ENCODE assay signal across 20 cellular contexts in the genomic region with DNA sequence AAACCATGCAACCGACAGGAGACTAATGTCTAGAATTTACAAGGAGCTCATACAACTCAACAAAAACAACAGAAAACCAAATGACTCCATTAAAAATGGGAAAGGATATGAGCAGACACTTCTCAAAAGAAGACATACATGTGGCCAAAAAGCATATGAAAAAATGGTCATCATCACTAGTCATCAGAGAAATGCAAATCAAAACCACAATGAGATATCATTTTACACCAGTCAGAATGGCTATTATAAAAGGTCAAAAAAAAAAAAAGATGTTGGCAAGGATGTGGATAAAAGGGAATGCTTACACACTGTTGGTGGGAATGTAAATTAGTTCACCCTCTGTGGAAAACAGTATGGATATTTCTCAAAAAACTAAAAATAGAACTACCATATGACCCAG. TPM values are rescaled to one million over a fixed set of nuclear protein-coding genes. Genes with fewer than 3 reads are reported as not detected.
"Had no signal": no experiment of that assay in that cellular context is flagged by ENCODE, and none has a peak within 500 bp of the region (broad histone marks: within the 10 kb centered on the region; RNA-seq: fewer than 3 reads in every experiment).

No MANE protein-coding gene starts in this region.

- ATAC-seq: heart left ventricle; left lobe of liver; mucosa of descending colon; naive thymus-derived CD8-positive, alpha-beta T cell; stimulated activated naive B cell treated with anti-CD40 and anti-IgM and Interleukin-4, amounts not matched to agents 10 μg/mL and 1 μg/mL and 100 μg/mL, for 72 hours had no signal

- DNase-seq: cortex of kidney; dorsolateral prefrontal cortex; effector CD8-positive, alpha-beta T cell; heart left ventricle; hypothalamus; islet precursor cell; mammary epithelial cell; mucosa of descending colon; naive thymus-derived CD8-positive, alpha-beta T cell; posterior cingulate gyrus; sigmoid colon; stimulated activated CD4-positive, alpha-beta T cell treated with anti-CD3 and anti-CD28 coated beads, Interleukin-2, amount 100 ng/mL, for 24 hours; stimulated activated CD4-positive, alpha-beta T cell treated with anti-CD3 and anti-CD28 coated beads, Interleukin-4, amount 100 ng/mL, for 4 hours; stimulated activated naive B cell treated with anti-CD40 and anti-IgM and Interleukin-4, amounts not matched to agents 10 μg/mL and 1 μg/mL and 100 μg/mL, for 72 hours; stomach; trophoblast cell had no signal

- H3K9me3 Mint-ChIP-seq: naive thymus-derived CD8-positive, alpha-beta T cell; stimulated activated naive B cell treated with anti-CD40 and anti-IgM and Interleukin-4, amounts not matched to agents 10 μg/mL and 1 μg/mL and 100 μg/mL, for 72 hours had no signal

- H3K27ac ChIP-seq: dorsolateral prefrontal cortex, heart left ventricle, neutrophil, right atrium auricular region, sigmoid colon, skin epidermis, stomach had no signal

- H3K27me3 ChIP-seq: neutrophil, right atrium auricular region, sigmoid colon had no signal

- H3K4me1 Mint-ChIP-seq: naive thymus-derived CD8-positive, alpha-beta T cell had no signal

- H3K4me1 ChIP-seq: heart left ventricle, right atrium auricular region, sigmoid colon, stomach had no signal

- H3K36me3 ChIP-seq: heart left ventricle, neutrophil, right atrium auricular region, sigmoid colon, stomach had no signal

- H3K4me3 Mint-ChIP-seq: naive thymus-derived CD8-positive, alpha-beta T cell; stimulated activated naive B cell treated with anti-CD40 and anti-IgM and Interleukin-4, amounts not matched to agents 10 μg/mL and 1 μg/mL and 100 μg/mL, for 72 hours had no signal

- H3K9me3 ChIP-seq: heart left ventricle, mucosa of descending colon, neutrophil, right atrium auricular region, sigmoid colon, stomach had no signal

- H3K4me3 ChIP-seq: dorsolateral prefrontal cortex, heart left ventricle, mucosa of descending colon, right atrium auricular region, sigmoid colon, skin epidermis, stomach had no signal

- H3K27ac Mint-ChIP-seq: stimulated activated naive B cell treated with anti-CD40 and anti-IgM and Interleukin-4, amounts not matched to agents 10 μg/mL and 1 μg/mL and 100 μg/mL, for 72 hours had no signal

- H3K27me3 Mint-ChIP-seq: stimulated activated naive B cell treated with anti-CD40 and anti-IgM and Interleukin-4, amounts not matched to agents 10 μg/mL and 1 μg/mL and 100 μg/mL, for 72 hours had no signal

- H3K36me3 Mint-ChIP-seq: naive thymus-derived CD8-positive, alpha-beta T cell; stimulated activated naive B cell treated with anti-CD40 and anti-IgM and Interleukin-4, amounts not matched to agents 10 μg/mL and 1 μg/mL and 100 μg/mL, for 72 hours had no signal

RNA-seq across cellular contexts. Expression of gene CHRDL1, which starts 50.5 kb away (rescaled TPM):
- total RNA-seq: mammary epithelial cell; naive thymus-derived CD8-positive, alpha-beta T cell had no signal
- polyA plus RNA-seq: naive thymus-derived CD8-positive, alpha-beta T cell had no signal
